8 cellular contexts compared by ENCODE assay signal in genomic region chr22:37907036-37907954, GRCh38. TPM values are rescaled to one million over a fixed set of nuclear protein-coding genes. Genes with fewer than 3 reads are reported as not detected.
DNase-seq lines count a peak whose midpoint lies in the region; ATAC-seq, FAIRE-seq and TF ChIP-seq lines count a peak whose summit lies in the region.

No MANE protein-coding gene starts in this region.

- H3K27ac ChIP-seq in keratinocyte (ENCODE audit: control insufficient read depth, insufficient read depth, low read length) (peak overlapping the region; percentile 84), thyroid gland (peak overlapping the region; percentile 53 to 79 (median 56))

- peaks cover 18% of the 10 kb centered on the region for H4K20me1 ChIP-seq in keratinocyte (ENCODE audit: control insufficient read depth, extremely low read depth, insufficient read depth, low read length)

- TF ChIP-seq CTCF in keratinocyte (optimal IDR thresholded peaks at IDR 0.05 in 1 of 3, IDR thresholded peaks at IDR 0.05 in 1 of 3, conservative IDR thresholded peaks at IDR 0.05 in 1 of 3; ENCODE audit: extremely low read depth in 1 of 3, insufficient read depth in 2 of 3, low read length in 3 of 3): no peak
- no peak for TF ChIP-seq CTCF in thyroid gland (IDR thresholded peaks at IDR 0.05)

- H3K9ac ChIP-seq in keratinocyte (ENCODE audit: control insufficient read depth, extremely low read depth, insufficient read depth, low read length): peak overlapping the region; percentile 87

- peaks cover 20% of the 10 kb centered on the region for H3K4me1 Mint-ChIP-seq in activated CD8-positive, alpha-beta memory T cell treated with anti-CD3 and anti-CD28 coated beads, Interleukin-2, amount 10 ng/mL, durations not matched to agents 7 days and 5 days
- H3K4me1 Mint-ChIP-seq in activated naive CD8-positive, alpha-beta T cell treated with anti-CD3 and anti-CD28 coated beads, Interleukin-2, amount 10 ng/mL, durations not matched to agents 7 days and 5 days: peaks cover 27% of the 10 kb centered on the region

- H3K27me3 Mint-ChIP-seq in activated CD8-positive, alpha-beta memory T cell treated with anti-CD3 and anti-CD28 coated beads, Interleukin-2, amount 10 ng/mL, durations not matched to agents 7 days and 5 days: no peaks in the 10 kb centered on the region
- no peaks in the 10 kb centered on the region for H3K27me3 Mint-ChIP-seq in activated naive CD8-positive, alpha-beta T cell treated with anti-CD3 and anti-CD28 coated beads, Interleukin-2, amount 10 ng/mL, durations not matched to agents 7 days and 5 days

- H3K4me2 ChIP-seq in keratinocyte (ENCODE audit: control insufficient read depth, extremely low read depth, insufficient read depth, low read depth, low read length): peak overlapping the region; percentile 100

- no peak overlapping the region for H2AFZ ChIP-seq in keratinocyte (ENCODE audit: control insufficient read depth, low read length)

- peak; percentile 84 for FAIRE-seq in keratinocyte (lab: Jason Lieb, UNC)

- H3K9me3 ChIP-seq in keratinocyte (ENCODE audit: control insufficient read depth, low read depth, low read length) (no peaks in the 10 kb centered on the region), thyroid gland (no peaks in the 10 kb centered on the region)

- peaks cover 55% of the 10 kb centered on the region for H3K4me1 ChIP-seq in keratinocyte (ENCODE audit: control insufficient read depth, extremely low read depth, insufficient read depth, low read length)
- peaks cover 21 to 32% of the 10 kb centered on the region in 2 donors for H3K4me1 ChIP-seq in thyroid gland

- H3K27ac Mint-ChIP-seq in activated CD8-positive, alpha-beta memory T cell treated with anti-CD3 and anti-CD28 coated beads, Interleukin-2, amount 10 ng/mL, durations not matched to agents 7 days and 5 days: peak overlapping the region; percentile 14
- peak overlapping the region; percentile 74 for H3K27ac Mint-ChIP-seq in activated naive CD8-positive, alpha-beta T cell treated with anti-CD3 and anti-CD28 coated beads, Interleukin-2, amount 10 ng/mL, durations not matched to agents 7 days and 5 days

- CTCF ChIA-PET in activated CD8-positive, alpha-beta memory T cell treated with anti-CD3 and anti-CD28 coated beads, Interleukin-2, amount 10 ng/mL, durations not matched to agents 7 days and 5 days (lab: Charles Lee): interaction anchor here (1.1 to 2.4 kb wide), 2 partner anchors 21 to 27 kb away, joined by 3 to 16 read pairs; no protein-coding TSS in a partner anchor

- no peak for ATAC-seq in activated CD8-positive, alpha-beta memory T cell treated with anti-CD3 and anti-CD28 coated beads, Interleukin-2, amount 10 ng/mL, durations not matched to agents 7 days and 5 days
- ATAC-seq in activated naive CD8-positive, alpha-beta T cell treated with anti-CD3 and anti-CD28 coated beads, Interleukin-2, amount 10 ng/mL, durations not matched to agents 7 days and 5 days (ENCODE audit: low read depth): no peak
- ATAC-seq in HG02610 (IDR thresholded peaks at IDR 0.05; ENCODE audit: unreplicated experiment): no peak

- H3K27me3 ChIP-seq in keratinocyte (ENCODE audit: control insufficient read depth, extremely low read depth, insufficient read depth, low read length) (no peaks in the 10 kb centered on the region), thyroid gland (no peaks in the 10 kb centered on the region)

- peaks cover 60% of the 10 kb centered on the region for H3K79me2 ChIP-seq in keratinocyte (ENCODE audit: control insufficient read depth, insufficient read depth, low read length)

- dilution Hi-C loops in keratinocyte (cut with MboI; ENCODE audit: extremely low pct_ligation_motif_present, low sequenced_read_pairs): no loop called here

- peak overlapping the region; percentile 49 for H3K4me3 Mint-ChIP-seq in activated CD8-positive, alpha-beta memory T cell treated with anti-CD3 and anti-CD28 coated beads, Interleukin-2, amount 10 ng/mL, durations not matched to agents 7 days and 5 days
- peak overlapping the region; percentile 77 for H3K4me3 Mint-ChIP-seq in activated naive CD8-positive, alpha-beta T cell treated with anti-CD3 and anti-CD28 coated beads, Interleukin-2, amount 10 ng/mL, durations not matched to agents 7 days and 5 days

- 35 to 37% methylated on average over 12 to 16 of the region's 19 CpGs for WGBS in thyroid gland, 2 donors

- peaks cover 29 to 43% of the 10 kb centered on the region in 2 experiments for H3K36me3 ChIP-seq in keratinocyte (ENCODE audit: control insufficient read depth in 2 of 2, extremely low read depth in 1 of 2, insufficient read depth in 2 of 2, low read length in 2 of 2)
- no peaks in the 10 kb centered on the region for H3K36me3 ChIP-seq in thyroid gland

- intact Hi-C loops in thyroid gland (cut with DNase I): no loop called here

- no peak for TF ChIP-seq POLR2A in thyroid gland (IDR thresholded peaks at IDR 0.05)

- H3K9me1 ChIP-seq in keratinocyte (ENCODE audit: control insufficient read depth, extremely low read depth, insufficient read depth, low read length): peaks cover 5% of the 10 kb centered on the region

- POLR2A ChIA-PET in activated naive CD8-positive, alpha-beta T cell treated with anti-CD3 and anti-CD28 coated beads, Interleukin-2, amount 10 ng/mL, durations not matched to agents 7 days and 5 days (lab: Charles Lee): interaction anchor here (1.9 to 3.1 kb wide), 3 partner anchors 9 to 11 kb away, joined by 10 to 45 read pairs (median 12); no protein-coding TSS in a partner anchor

- H3K4me3 ChIP-seq in keratinocyte (ENCODE audit: control insufficient read depth in 2 of 3, extremely low read depth in 1 of 3, insufficient read depth in 2 of 3, low read depth in 1 of 3, low read length in 3 of 3) (peak overlapping the region; percentile 94 to 99 (median 95)), thyroid gland (replicated peaks in 1 of 3) (peak overlapping the region in 2 of 3 donors; percentile 65 to 69)

- H3K9me3 Mint-ChIP-seq in activated CD8-positive, alpha-beta memory T cell treated with anti-CD3 and anti-CD28 coated beads, Interleukin-2, amount 10 ng/mL, durations not matched to agents 7 days and 5 days (ENCODE audit: low read depth): no peaks in the 10 kb centered on the region
- no peaks in the 10 kb centered on the region for H3K9me3 Mint-ChIP-seq in activated naive CD8-positive, alpha-beta T cell treated with anti-CD3 and anti-CD28 coated beads, Interleukin-2, amount 10 ng/mL, durations not matched to agents 7 days and 5 days

- DNase-seq in activated CD8-positive, alpha-beta memory T cell treated with anti-CD3 and anti-CD28 coated beads, Interleukin-2, amount 10 ng/mL, durations not matched to agents 7 days and 5 days: no peak
- no peak for DNase-seq in activated CD8-positive, alpha-beta memory T cell treated with anti-CD3 and anti-CD28 coated beads, Interleukin-2, amount 50 U/mL, for 48 hours
- DNase-seq in activated naive CD8-positive, alpha-beta T cell treated with anti-CD3 and anti-CD28 coated beads, Interleukin-2, amount 10 ng/mL, durations not matched to agents 7 days and 5 days: no peak
- DNase-seq in keratinocyte (ENCODE audit: low read depth, low spot score): no peak
- DNase-seq in thyroid gland: peak in 1 of 2 donors; percentile 8
- DNase-seq in NCI-H128 (lab: John Stamatoyannopoulos, UW; ENCODE audit: unreplicated experiment): no peak
- no peak for DNase-seq in NCI-H1930 (lab: John Stamatoyannopoulos, UW)

- no peaks in the 10 kb centered on the region for H3K36me3 Mint-ChIP-seq in activated CD8-positive, alpha-beta memory T cell treated with anti-CD3 and anti-CD28 coated beads, Interleukin-2, amount 10 ng/mL, durations not matched to agents 7 days and 5 days
- H3K36me3 Mint-ChIP-seq in activated naive CD8-positive, alpha-beta T cell treated with anti-CD3 and anti-CD28 coated beads, Interleukin-2, amount 10 ng/mL, durations not matched to agents 7 days and 5 days: no peaks in the 10 kb centered on the region

RNA-seq across cellular contexts. Expression of gene MICALL1, which starts 1.2 kb away (rescaled TPM):
- total RNA-seq in activated CD8-positive, alpha-beta memory T cell treated with anti-CD3 and anti-CD28 coated beads, Interleukin-2, amount 10 ng/mL, durations not matched to agents 7 days and 5 days: 10 to 100 TPM; 19.7 to 23.1 TPM
- 10 to 100 TPM; 27.9 to 31.3 TPM for total RNA-seq in activated naive CD8-positive, alpha-beta T cell treated with anti-CD3 and anti-CD28 coated beads, Interleukin-2, amount 10 ng/mL, durations not matched to agents 7 days and 5 days
- 42.8 to 108 TPM (median 65.0 TPM) in 3 replicates for polyA plus RNA-seq in keratinocyte
- polyA plus RNA-seq in keratinocyte (2011; ENCODE audit: low read depth): 129 TPM
- 66.6 and 126 TPM in 2 replicates for polyA plus RNA-seq in keratinocyte (2011; cell fraction: cytosol; rRNA removed)
- 112 and 147 TPM in 2 replicates for polyA plus RNA-seq in keratinocyte (2011; cell fraction: nucleus; rRNA removed)
- polyA plus RNA-seq in keratinocyte (2012; ENCODE audit: low replicate concordance): 95.6 and 125 TPM in 2 replicates
- 103 to 224 TPM (median 138 TPM) in 3 replicates for polyA minus RNA-seq in keratinocyte
- 245 TPM for polyA minus RNA-seq in keratinocyte (2011; cell fraction: cytosol; rRNA and poly(A)+ RNA removed)
- 113 and 133 TPM in 2 replicates for polyA minus RNA-seq in keratinocyte (2011; cell fraction: nucleus; rRNA and poly(A)+ RNA removed)
- total RNA-seq in thyroid gland: 10 to 100 TPM; 22.2 to 48.3 (median 30.8) TPM

RNA-seq across cellular contexts. Expression of gene C22orf23, which starts 46.1 kb away (rescaled TPM):
- under 1 TPM in 1 of 2 experiments, not detected in 1; 0.21 TPM for total RNA-seq in activated CD8-positive, alpha-beta memory T cell treated with anti-CD3 and anti-CD28 coated beads, Interleukin-2, amount 10 ng/mL, durations not matched to agents 7 days and 5 days
- total RNA-seq in activated naive CD8-positive, alpha-beta T cell treated with anti-CD3 and anti-CD28 coated beads, Interleukin-2, amount 10 ng/mL, durations not matched to agents 7 days and 5 days: not detected
- 0.10 TPM in 1 of 3 replicates, not detected in the others for polyA plus RNA-seq in keratinocyte
- not detected for polyA plus RNA-seq in keratinocyte (2011; ENCODE audit: low read depth)
- polyA plus RNA-seq in keratinocyte (2011; cell fraction: cytosol; rRNA removed): not detected in 2 replicates
- not detected in 2 replicates for polyA plus RNA-seq in keratinocyte (2011; cell fraction: nucleus; rRNA removed)
- polyA plus RNA-seq in keratinocyte (2012; ENCODE audit: low replicate concordance): 1.1 and 1.3 TPM in 2 replicates
- polyA minus RNA-seq in keratinocyte: not detected in 3 replicates
- polyA minus RNA-seq in keratinocyte (2011; cell fraction: cytosol; rRNA and poly(A)+ RNA removed): not detected
- polyA minus RNA-seq in keratinocyte (2011; cell fraction: nucleus; rRNA and poly(A)+ RNA removed): not detected in 2 replicates
- total RNA-seq in thyroid gland: 1 to 10 TPM in 1 of 4 donors, under 1 TPM in 3; 0.59 to 1.7 (median 0.73) TPM

RNA-seq across cellular contexts. Expression of gene POLR2F, which starts 46.2 kb away (rescaled TPM):
- 10 to 100 TPM; 77.4 to 81.0 TPM for total RNA-seq in activated CD8-positive, alpha-beta memory T cell treated with anti-CD3 and anti-CD28 coated beads, Interleukin-2, amount 10 ng/mL, durations not matched to agents 7 days and 5 days
- 10 to 100 TPM; 60.2 to 61.4 TPM for total RNA-seq in activated naive CD8-positive, alpha-beta T cell treated with anti-CD3 and anti-CD28 coated beads, Interleukin-2, amount 10 ng/mL, durations not matched to agents 7 days and 5 days
- 101 to 119 TPM (median 108 TPM) in 3 replicates for polyA plus RNA-seq in keratinocyte
- 78.4 TPM for polyA plus RNA-seq in keratinocyte (2011; ENCODE audit: low read depth)
- 112 and 167 TPM in 2 replicates for polyA plus RNA-seq in keratinocyte (2011; cell fraction: cytosol; rRNA removed)
- 53.2 and 59.8 TPM in 2 replicates for polyA plus RNA-seq in keratinocyte (2011; cell fraction: nucleus; rRNA removed)
- 87.7 and 141 TPM in 2 replicates for polyA plus RNA-seq in keratinocyte (2012; ENCODE audit: low replicate concordance)
- polyA minus RNA-seq in keratinocyte: 27.4 to 51.5 TPM (median 28.7 TPM) in 3 replicates
- 52.4 TPM for polyA minus RNA-seq in keratinocyte (2011; cell fraction: cytosol; rRNA and poly(A)+ RNA removed)
- polyA minus RNA-seq in keratinocyte (2011; cell fraction: nucleus; rRNA and poly(A)+ RNA removed): 6.4 and 10.0 TPM in 2 replicates
- 10 to 100 TPM; 19.7 to 88.9 (median 55.2) TPM for total RNA-seq in thyroid gland

RNA-seq across cellular contexts. Expression of gene EIF3L, which starts 58.1 kb away (rescaled TPM):
- total RNA-seq in activated CD8-positive, alpha-beta memory T cell treated with anti-CD3 and anti-CD28 coated beads, Interleukin-2, amount 10 ng/mL, durations not matched to agents 7 days and 5 days: 100 to 1,000 TPM; 218 to 370 TPM
- 100 to 1,000 TPM; 328 to 368 TPM for total RNA-seq in activated naive CD8-positive, alpha-beta T cell treated with anti-CD3 and anti-CD28 coated beads, Interleukin-2, amount 10 ng/mL, durations not matched to agents 7 days and 5 days
- 517 to 639 TPM (median 592 TPM) in 3 replicates for polyA plus RNA-seq in keratinocyte
- 523 TPM for polyA plus RNA-seq in keratinocyte (2011; ENCODE audit: low read depth)
- polyA plus RNA-seq in keratinocyte (2011; cell fraction: cytosol; rRNA removed): 449 and 696 TPM in 2 replicates
- polyA plus RNA-seq in keratinocyte (2011; cell fraction: nucleus; rRNA removed): 232 and 239 TPM in 2 replicates
- 521 and 631 TPM in 2 replicates for polyA plus RNA-seq in keratinocyte (2012; ENCODE audit: low replicate concordance)
- polyA minus RNA-seq in keratinocyte: 346 to 803 TPM (median 729 TPM) in 3 replicates
- 232 TPM for polyA minus RNA-seq in keratinocyte (2011; cell fraction: cytosol; rRNA and poly(A)+ RNA removed)
- 117 and 178 TPM in 2 replicates for polyA minus RNA-seq in keratinocyte (2011; cell fraction: nucleus; rRNA and poly(A)+ RNA removed)
- 100 to 1,000 TPM; 423 to 557 (median 455) TPM for total RNA-seq in thyroid gland
